ENCODE assay signal across 11 cellular contexts in genomic region chr3:109059289-109059688, GRCh38. TPM values are rescaled to one million over a fixed set of nuclear protein-coding genes. Genes with fewer than 3 reads are reported as not detected.
DNase-seq lines count a peak whose midpoint lies in the region; ATAC-seq and TF ChIP-seq lines count a peak whose summit lies in the region.
"Had no signal": no experiment of that assay in that cellular context is flagged by ENCODE, and none has a peak within 500 bp of the region (broad histone marks: within the 10 kb centered on the region; RNA-seq: fewer than 3 reads in every experiment).

No MANE protein-coding gene starts in this region.

- peak; percentile 29 for DNase-seq in superior temporal gyrus (ENCODE audit: extremely low spot score)
- DNase-seq in MG63: no peak
- DNase-seq in psoas muscle: no peak
- no peak for DNase-seq in SW480 (ENCODE audit: low spot score)
- DNase-seq: left cardiac atrium, NCI-H2029 had no signal

- TF ChIP-seq CTCF in psoas muscle (IDR thresholded peaks at IDR 0.05): no peak

- intact Hi-C loops in psoas muscle (cut with DNase I): no loop called here

- H3K4me1 ChIP-seq in psoas muscle: no peaks in the 10 kb centered on the region
- H3K4me1 ChIP-seq: SJSA1 had no signal

- no peak overlapping the region for H3K27ac ChIP-seq in psoas muscle
- H3K27ac ChIP-seq: SJSA1 had no signal

- 37 to 54% (median 38%) methylated on average over 5 of the region's 5 CpGs for WGBS in psoas muscle, 3 donors

- H3K27me3 ChIP-seq in MG63 (peaks cover 7% of the 10 kb centered on the region), psoas muscle (ENCODE audit: insufficient read depth in 3 of 3, low read length in 2 of 3) (peaks cover 0 to 2% (median 0%) of the 10 kb centered on the region in 3 donors)
- H3K27me3 ChIP-seq: SJSA1 had no signal

- H3K9me3 ChIP-seq in MG63 (no peaks in the 10 kb centered on the region), psoas muscle (no peaks in the 10 kb centered on the region)
- H3K9me3 ChIP-seq: SJSA1 had no signal

- H3K36me3 ChIP-seq in MG63 (no peaks in the 10 kb centered on the region), psoas muscle (ENCODE audit: insufficient read depth in 1 of 2, low read depth in 1 of 2) (no peaks in the 10 kb centered on the region)
- H3K36me3 ChIP-seq: SJSA1 had no signal

- H3K4me3 ChIP-seq in MG63 (no peak overlapping the region), psoas muscle (no peak overlapping the region)
- H3K4me3 ChIP-seq: SJSA1 had no signal

- ATAC-seq in GM19035 (IDR thresholded peaks at IDR 0.05; ENCODE audit: unreplicated experiment): peak; percentile 64
- ATAC-seq in HG02623 (IDR thresholded peaks at IDR 0.05; ENCODE audit: unreplicated experiment): peak; percentile 87
- ATAC-seq in HG03575 (IDR thresholded peaks at IDR 0.05; ENCODE audit: extremely low read depth, insufficient number of reproducible peaks, low FRiP score, unreplicated experiment): peak; percentile 62
- ATAC-seq in psoas muscle: no peak
- ATAC-seq: left cardiac atrium had no signal

RNA-seq across cellular contexts. Expression of gene MORC1, which starts 58.6 kb away (rescaled TPM):
- not detected in 2 replicates for total RNA-seq in MG63 (2014; rRNA removed; shearing (Covaris generic); ENCODE audit: low replicate concordance)
- total RNA-seq in psoas muscle: not detected
- polyA plus RNA-seq in psoas muscle: not detected
- total RNA-seq: activated CD8-positive, alpha-beta memory T cell treated with anti-CD3 and anti-CD28 coated beads for 36 hours; left cardiac atrium; SJSA1 had no signal

Comparison
In these comparisons a context has a peak if more than half of its experiments do, and no peak if none do; other contexts are left out.
1. ATAC-seq: peak in GM19035 (single experiment), HG02623 (single experiment) and HG03575 (single experiment); none in psoas muscle (0 of 4).